21 cellular contexts compared by ENCODE assay signal in genomic region chr3:14768881-14769280, GRCh38. TPM values are rescaled to one million over a fixed set of nuclear protein-coding genes. Genes with fewer than 3 reads are reported as not detected.
A peak's percentile ranks its signal among the peaks of the same experiment; 100 is the strongest.
DNase-seq lines count a peak whose midpoint lies in the region; ATAC-seq, FAIRE-seq and TF ChIP-seq lines count a peak whose summit lies in the region.
"Had no signal": no experiment of that assay in that cellular context is flagged by ENCODE, and none has a peak within 500 bp of the region (broad histone marks: within the 10 kb centered on the region; RNA-seq: fewer than 3 reads in every experiment).

No MANE protein-coding gene starts in this region.

- H3K9me3 ChIP-seq in A673 (ENCODE audit: low read depth, low read length, poor library complexity, severe bottlenecking) (no peaks in the 10 kb centered on the region), pancreas (no peaks in the 10 kb centered on the region)

- CTCF ChIA-PET in A673 (lab: Charles Lee): no interaction called here

- no peak for TF ChIP-seq CTCF in A673 (conservative IDR thresholded peaks at IDR 0.05; ENCODE audit: low read depth, low read length)
- no peak for TF ChIP-seq CTCF in pancreas (IDR thresholded peaks at IDR 0.05)

- intact Hi-C loops in A673 (cut with micrococcal nuclease; ENCODE audit: unreplicated experiment) (no loop called here), pancreas (cut with DNase I) (no loop called here)

- ATAC-seq in pancreas (no peak), HG03095 (IDR thresholded peaks at IDR 0.05; ENCODE audit: unreplicated experiment) (no peak), GM21381 (IDR thresholded peaks at IDR 0.05; ENCODE audit: unreplicated experiment) (no peak)
- ATAC-seq: CD8-positive, alpha-beta T cell; SK-N-SH treated with all-trans-retinoic acid at 6 μM for 48 hours had no signal

- BruUV-seq in A673 (replicated peaks; lab: Mats Ljungman, UMichigan): no TSS peak

- H3K4me1 ChIP-seq in A673 (ENCODE audit: insufficient read depth, low read length, poor library complexity, severe bottlenecking): no peaks in the 10 kb centered on the region
- no peaks in the 10 kb centered on the region for H3K4me1 ChIP-seq in pancreas

- H3K36me3 ChIP-seq in A673 (ENCODE audit: insufficient read depth, low read length, poor library complexity, severe bottlenecking) (no peaks in the 10 kb centered on the region), pancreas (no peaks in the 10 kb centered on the region)

- no peak overlapping the region for H3K27ac ChIP-seq in A673 (ENCODE audit: low read depth, low read length, poor library complexity, severe bottlenecking)
- H3K27ac ChIP-seq in pancreas: no peak overlapping the region

- 68 to 76% methylated on average over 6 of the region's 6 CpGs for WGBS in pancreas, 2 donors

- DNase-seq in 8988T (peak; percentile 9), AG08396 (ENCODE audit: low spot score) (peak; percentile 2), mucosa of gallbladder (ENCODE audit: low spot score) (peak; percentile 6), A673 (ENCODE audit: low spot score) (no peak), pancreas (no peak)
- peak; percentile 30 for DNase-seq in activated CD8-positive, alpha-beta memory T cell treated with anti-CD3 and anti-CD28 coated beads, Interleukin-2, amount 50 U/mL, for 48 hours
- DNase-seq: CD8-positive, alpha-beta T cell; GF-D8; GOT3; HFFc6; NCI-H1105; NCI-H1694; NCI-H510A treated with DMSO at 0.1 percent for 48 hours; SHP77 treated with DMSO at 0.1 percent for 48 hours had no signal

- no peak overlapping the region for H3K4me3 ChIP-seq in A673 (ENCODE audit: low read depth, low read length, poor library complexity, severe bottlenecking)
- no peak overlapping the region for H3K4me3 ChIP-seq in pancreas

- no peak for FAIRE-seq in pancreas (lab: Jason Lieb, UNC)
- FAIRE-seq: GM12892 had no signal

- H3K27me3 ChIP-seq in A673 (replicated peaks; ENCODE audit: insufficient read depth, low read depth, low read length, poor library complexity) (no peaks in the 10 kb centered on the region), pancreas (no peaks in the 10 kb centered on the region)

- POLR2A ChIA-PET in A673 (lab: Charles Lee; ENCODE audit: low non-redundant PET): no interaction called here

RNA-seq across cellular contexts. Expression of gene FGD5, which starts 49.9 kb away (rescaled TPM):
- total RNA-seq in mucosa of gallbladder (62.5 TPM), A673 (2021) (not detected in 2 replicates), pancreas (1 to 10 TPM; 2.2 to 7.1 (median 3.8) TPM)
- polyA plus RNA-seq in pancreas: 1 to 10 TPM; 2.6 to 3.1 TPM
- total RNA-seq: CD8-positive, alpha-beta T cell; HFFc6; HT-29; LHCN-M2 had no signal
- polyA plus RNA-seq: BJ had no signal

Comparison
In these comparisons a context has a peak if more than half of its experiments do, and no peak if none do; other contexts are left out.
1. DNase-seq: peak in 8988T (single experiment), AG08396 (single experiment), activated CD8-positive, alpha-beta memory T cell treated with anti-CD3 and anti-CD28 coated beads, Interleukin-2, amount 50 U/mL, for 48 hours (single experiment) and mucosa of gallbladder (single experiment); none in A673 (single experiment) and pancreas (0 of 6).